In genomic region chrX:82711432-82711831, GRCh38 we compare ENCODE assay signal across 23 cellular contexts.
"Had no signal": no experiment of that assay in that cellular context is flagged by ENCODE, and none has a peak within 500 bp of the region (broad histone marks: within the 10 kb centered on the region; RNA-seq: fewer than 3 reads in every experiment).

No MANE protein-coding gene starts in this region.

- H3K4me1 Mint-ChIP-seq: activated naive CD4-positive, alpha-beta T cell treated with anti-CD3 and anti-CD28 coated beads, Interleukin-2, amount 50 U/mL, for 24 hours; immature natural killer cell; naive B cell had no signal

- H3K4me3 ChIP-seq: lower lobe of right lung, ovary, psoas muscle, right atrium auricular region, spleen, upper lobe of right lung had no signal

- H3K27ac ChIP-seq: epithelial cell of prostate, lower lobe of right lung, ovary, psoas muscle, right atrium auricular region, spleen, upper lobe of right lung, VCaP had no signal

- H3K4me1 ChIP-seq: lower lobe of right lung, psoas muscle, right atrium auricular region, spleen, upper lobe of right lung had no signal

- H3K27me3 ChIP-seq: ovary, right atrium auricular region, spleen, upper lobe of right lung had no signal

- H3K9me3 ChIP-seq: lower lobe of right lung, ovary, psoas muscle, right atrium auricular region, spleen, upper lobe of right lung had no signal

- DNase-seq: activated CD4-positive, alpha-beta T cell treated with anti-CD3 and anti-CD28 coated beads, Interleukin-2, amount 50 U/mL, for 1 hour; activated CD4-positive, CD25-positive, alpha-beta regulatory T cell treated with anti-CD3 and anti-CD28 coated beads, Interleukin-2, amount 50 U/mL, for 72 hours; activated CD8-positive, alpha-beta T cell treated with anti-CD3 and anti-CD28 coated beads, Interleukin-2, amount 10 ng/mL, durations not matched to agents 7 days and 5 days; activated gamma-delta T cell treated with Interleukin-2 at 50 U/mL for 16 hours; aorta; central memory CD4-positive, alpha-beta T cell; foreskin fibroblast; immature natural killer cell; lower lobe of right lung; naive B cell; ovary; psoas muscle; spleen; stimulated activated CD4-positive, alpha-beta T cell treated with anti-CD3 and anti-CD28 coated beads, Interleukin-4, amount 100 ng/mL, for 4 hours; stimulated activated naive CD8-positive, alpha-beta T cell treated with anti-CD3 and anti-CD28 coated beads, Interleukin-15, Interleukin-2, amounts not matched to agents 100 U/mL and 50 U/mL, for 24 hours; upper lobe of right lung had no signal

- H3K36me3 Mint-ChIP-seq: activated naive CD4-positive, alpha-beta T cell treated with anti-CD3 and anti-CD28 coated beads, Interleukin-2, amount 50 U/mL, for 24 hours; brain; immature natural killer cell; naive B cell had no signal

- ATAC-seq: activated CD8-positive, alpha-beta T cell treated with anti-CD3 and anti-CD28 coated beads, Interleukin-2, amount 10 ng/mL, durations not matched to agents 7 days and 5 days; left lobe of liver; lower lobe of right lung; psoas muscle; stimulated activated naive CD8-positive, alpha-beta T cell treated with anti-CD3 and anti-CD28 coated beads, Interleukin-15, Interleukin-2, amounts not matched to agents 100 U/mL and 50 U/mL, for 24 hours; upper lobe of right lung had no signal

- H3K4me3 Mint-ChIP-seq: activated CD8-positive, alpha-beta T cell treated with anti-CD3 and anti-CD28 coated beads, Interleukin-2, amount 10 ng/mL, durations not matched to agents 7 days and 5 days; activated naive CD4-positive, alpha-beta T cell treated with anti-CD3 and anti-CD28 coated beads, Interleukin-2, amount 50 U/mL, for 24 hours; brain; immature natural killer cell; naive B cell; T-helper 2 cell treated with Interferon-gamma antibody and Interleukin-4, amounts not matched to agents 5 μg/mL and 100 μg/mL, for 36 hours had no signal

- H3K27me3 Mint-ChIP-seq: activated naive CD4-positive, alpha-beta T cell treated with anti-CD3 and anti-CD28 coated beads, Interleukin-2, amount 50 U/mL, for 24 hours; brain; naive B cell had no signal

- H3K27ac Mint-ChIP-seq: activated CD8-positive, alpha-beta T cell treated with anti-CD3 and anti-CD28 coated beads, Interleukin-2, amount 10 ng/mL, durations not matched to agents 7 days and 5 days; activated naive CD4-positive, alpha-beta T cell treated with anti-CD3 and anti-CD28 coated beads, Interleukin-2, amount 50 U/mL, for 24 hours; immature natural killer cell; naive B cell; T-helper 2 cell treated with Interferon-gamma antibody and Interleukin-4, amounts not matched to agents 5 μg/mL and 100 μg/mL, for 36 hours had no signal

- H3K36me3 ChIP-seq: lower lobe of right lung, ovary, right atrium auricular region, spleen, upper lobe of right lung had no signal

- H3K9me3 Mint-ChIP-seq: activated naive CD4-positive, alpha-beta T cell treated with anti-CD3 and anti-CD28 coated beads, Interleukin-2, amount 50 U/mL, for 24 hours; brain; T-helper 2 cell treated with Interferon-gamma antibody and Interleukin-4, amounts not matched to agents 5 μg/mL and 100 μg/mL, for 36 hours had no signal
